Comparison of ENCODE assay signal across 8 cellular contexts in genomic region chrX:69493193-69493592, GRCh38. TPM values are rescaled to one million over a fixed set of nuclear protein-coding genes. Genes with fewer than 3 reads are reported as not detected.
DNase-seq lines count a peak whose midpoint lies in the region; ATAC-seq and TF ChIP-seq lines count a peak whose summit lies in the region.

No MANE protein-coding gene starts in this region.

- CTCF ChIA-PET in GM10248 (lab: Yijun Ruan, JAX) = interaction anchor here (0.9 kb wide), 2 partner anchors 538 to 604 kb away, joined by 3 to 4 read pairs; no protein-coding TSS in a partner anchor

- no peaks in the 10 kb centered on the region for H3K9me2 ChIP-seq in neural cell (ENCODE audit: insufficient read depth, low read length)

- H2AFZ ChIP-seq in neural cell (ENCODE audit: low read depth, low read length) = no peak overlapping the region

- H4K20me1 ChIP-seq in neural cell (ENCODE audit: insufficient read depth) = no peaks in the 10 kb centered on the region

- WGBS in ovary, 3 donors = 17 to 36% (median 33%) methylated on average over 5 of the region's 5 CpGs

- H3K79me2 ChIP-seq in neural cell (replicated peaks; ENCODE audit: insufficient read depth, low read length) = no peaks in the 10 kb centered on the region

- intact Hi-C loops in ovary (cut with DNase I) = loop anchor here in 1 of 4 donors (10.0 kb wide), 1 partner anchor 1042 kb away; no protein-coding TSS in a partner anchor

- H3K9ac ChIP-seq in neural cell (ENCODE audit: low read length) = no peak overlapping the region

- POLR2A ChIA-PET in GM10248 (lab: Yijun Ruan, JAX) = no interaction called here

- H3K4me3 ChIP-seq in cardiac fibroblast (replicated peaks in 1 of 2; ENCODE audit: low read depth in 2 of 2, low read length in 2 of 2) (no peak overlapping the region), neural cell (ENCODE audit: low read length) (no peak overlapping the region), ovary (no peak overlapping the region)

- no peaks in the 10 kb centered on the region for H3F3A ChIP-seq in neural cell (ENCODE audit: insufficient read depth, low read length, poor library complexity, severe bottlenecking)

- H3K4me1 ChIP-seq in ovary (ENCODE audit: insufficient read depth) = no peaks in the 10 kb centered on the region

- peak; percentile 46 for TF ChIP-seq CTCF in 22Rv1 (IDR thresholded peaks at IDR 0.05)
- TF ChIP-seq CTCF in GM10248 (IDR thresholded peaks at IDR 0.05; ENCODE audit: control extremely low read depth, extremely low read depth, low read depth, missing control alignments) = peak; percentile 22
- TF ChIP-seq CTCF in cardiac fibroblast (IDR thresholded peaks at IDR 0.05; ENCODE audit: low read depth, low read length) = peak; percentile 19
- peak; percentile 77 for TF ChIP-seq CTCF in neural cell (IDR thresholded peaks at IDR 0.05; ENCODE audit: poor library complexity, severe bottlenecking)
- TF ChIP-seq CTCF in ovary (IDR thresholded peaks at IDR 0.05) = no peak

- no peak for TF ChIP-seq POLR2A in ovary (IDR thresholded peaks at IDR 0.05)

- H3K27ac ChIP-seq in 22Rv1 (no peak overlapping the region), neural cell (ENCODE audit: low read length) (no peak overlapping the region), ovary (no peak overlapping the region)

- H3K27me3 ChIP-seq in neural cell (ENCODE audit: insufficient read depth, low read depth, low read length) (no peaks in the 10 kb centered on the region), ovary (no peaks in the 10 kb centered on the region)

- H3K9me3 ChIP-seq in neural cell (ENCODE audit: low read length) (no peaks in the 10 kb centered on the region), ovary (no peaks in the 10 kb centered on the region)

- H3K4me2 ChIP-seq in neural cell (ENCODE audit: low read length) = no peak overlapping the region

- no peaks in the 10 kb centered on the region for H3K36me3 ChIP-seq in neural cell (ENCODE audit: insufficient read depth, low read length)
- no peaks in the 10 kb centered on the region for H3K36me3 ChIP-seq in ovary

- DNase-seq in GM10248 (ENCODE audit: extremely low spot score) = no peak
- DNase-seq in NCI-H510A (lab: John Stamatoyannopoulos, UW) = peak; percentile 0
- DNase-seq in cardiac fibroblast (ENCODE audit: low read depth in 2 of 2) = peak; percentile 10 to 19
- no peak for DNase-seq in ovary

- no peak for TF ChIP-seq EP300 in neural cell (conservative IDR thresholded peaks at IDR 0.05; ENCODE audit: poor library complexity, severe bottlenecking)
- no peak for TF ChIP-seq EP300 in ovary (IDR thresholded peaks at IDR 0.05)

- ATAC-seq in GM21447 (IDR thresholded peaks at IDR 0.05; ENCODE audit: unreplicated experiment) (no peak), GM18511 (IDR thresholded peaks at IDR 0.05; ENCODE audit: unreplicated experiment) (no peak)

- TF ChIP-seq RAD21 in neural cell (conservative IDR thresholded peaks at IDR 0.05) = peak; percentile 82

TF ChIP-seq in neural cell, 6 proteins besides CTCF, POLR2A, EP300 and RAD21:
- TF ChIP-seq SMC3 (conservative IDR thresholded peaks at IDR 0.05; ENCODE audit: poor library complexity) (peak; percentile 83), REST (IDR thresholded peaks at IDR 0.05; ENCODE audit: borderline replicate concordance) (no peak)

RNA-seq across cellular contexts. Expression of gene NALF2, which starts 10.9 kb away (rescaled TPM):
- polyA plus RNA-seq in neural cell = 5.4 and 6.9 TPM in 2 replicates
- polyA minus RNA-seq in neural cell = 8.9 and 9.0 TPM in 2 replicates
- total RNA-seq in ovary = under 1 TPM in 6 of 7 donors, not detected in 1; 0.28 to 0.77 (median 0.50) TPM
- under 1 TPM; 0.07 to 0.20 TPM for polyA plus RNA-seq in ovary

Comparison
In these comparisons a context has a peak if more than half of its experiments do, and no peak if none do; other contexts are left out.
1. CTCF ChIP-seq: peak in 22Rv1 (single experiment), GM10248 (single experiment), cardiac fibroblast (single experiment) and neural cell (single experiment); none in ovary (0 of 3).
2. DNase-seq: peak in NCI-H510A (single experiment) and cardiac fibroblast (2 of 2); none in GM10248 (single experiment) and ovary (0 of 5).